In genomic region chr11:1564535-1565172, GRCh38 we compare ENCODE assay signal across 8 cellular contexts. TPM values are rescaled to one million over a fixed set of nuclear protein-coding genes. Genes with fewer than 3 reads are reported as not detected.
DNase-seq lines count a peak whose midpoint lies in the region; ATAC-seq and TF ChIP-seq lines count a peak whose summit lies in the region.

No MANE protein-coding gene starts in this region.

- no peak for TF ChIP-seq CTCF in adrenal gland (IDR thresholded peaks at IDR 0.05)

- intact Hi-C loops in adrenal gland (cut with DNase I): no loop called here

- peak; percentile 41 for DNase-seq in activated CD4-positive, alpha-beta T cell treated with anti-CD3 and anti-CD28 coated beads, Interleukin-2, amount 50 U/mL, for 1 hour
- no peak for DNase-seq in activated CD4-positive, alpha-beta T cell treated with anti-CD3 and anti-CD28 coated beads, Interleukin-2, amount 50 U/mL, for 4 hours
- DNase-seq in adrenal gland: peak; percentile 95 to 97 (median 96)
- DNase-seq in hepatic stellate cell (ENCODE audit: low spot score): peak; percentile 84
- DNase-seq in stromal cell of bone marrow (ENCODE audit: low read depth): peak; percentile 18
- no peak for DNase-seq in NCI-H1105 (lab: John Stamatoyannopoulos, UW)
- no peak for DNase-seq in cortex of kidney (lab: John Stamatoyannopoulos, UW)

- 29 to 50% (median 35%) methylated on average over 2 to 16 of the region's 16 CpGs for WGBS in adrenal gland, 4 donors

- H3K9me3 ChIP-seq in adrenal gland (replicated peaks in 1 of 3): no peaks in the 10 kb centered on the region

- ATAC-seq in GM21786 (IDR thresholded peaks at IDR 0.05; ENCODE audit: unreplicated experiment): no peak

- peaks cover 10 to 18% of the 10 kb centered on the region in 2 donors for H3K4me1 ChIP-seq in adrenal gland (replicated peaks in 1 of 2)

- H3K27me3 ChIP-seq in adrenal gland: no peaks in the 10 kb centered on the region

- H3K36me3 ChIP-seq in adrenal gland (replicated peaks in 1 of 2): no peaks in the 10 kb centered on the region

- no peak overlapping the region for H3K4me3 ChIP-seq in adrenal gland

- peak overlapping the region in 2 of 5 donors; percentile 45 to 69 for H3K27ac ChIP-seq in adrenal gland

- no peak for TF ChIP-seq POLR2A in adrenal gland (IDR thresholded peaks at IDR 0.05)

RNA-seq across cellular contexts. Expression of gene DUSP8, which starts 7.4 kb away (rescaled TPM):
- 1 to 10 TPM in 6 of 8 donors, under 1 TPM in 2; 0.26 to 6.3 (median 1.6) TPM for total RNA-seq in adrenal gland
- polyA plus RNA-seq in adrenal gland: 1 to 10 TPM; 2.4 to 5.2 (median 3.4) TPM

RNA-seq across cellular contexts. Expression of gene KRTAP5-1, which starts 20.4 kb away (rescaled TPM):
- not detected for total RNA-seq in adrenal gland
- polyA plus RNA-seq in adrenal gland: under 1 TPM in 1 of 3 donors, not detected in 2; 0.10 TPM

RNA-seq across cellular contexts. Expression of gene KRTAP5-2, which starts 33.4 kb away (rescaled TPM):
- total RNA-seq in adrenal gland: not detected
- polyA plus RNA-seq in adrenal gland: not detected

RNA-seq across cellular contexts. Expression of gene KRTAP5-3, which starts 43.6 kb away (rescaled TPM):
- total RNA-seq in adrenal gland: not detected
- polyA plus RNA-seq in adrenal gland: not detected

RNA-seq across cellular contexts. Expression of gene KRTAP5-4, which starts 57.3 kb away (rescaled TPM):
- total RNA-seq in adrenal gland: not detected
- polyA plus RNA-seq in adrenal gland: not detected

Comparison
In these comparisons a context has a peak if more than half of its experiments do, and no peak if none do; other contexts are left out.
1. DNase-seq: peak in activated CD4-positive, alpha-beta T cell treated with anti-CD3 and anti-CD28 coated beads, Interleukin-2, amount 50 U/mL, for 1 hour (single experiment), adrenal gland (7 of 7), hepatic stellate cell (single experiment) and stromal cell of bone marrow (single experiment); none in activated CD4-positive, alpha-beta T cell treated with anti-CD3 and anti-CD28 coated beads, Interleukin-2, amount 50 U/mL, for 4 hours (0 of 2), NCI-H1105 (single experiment) and cortex of kidney (single experiment).